ENCODE assay signal across 8 cellular contexts in genomic region chr17:7859028-7859427, GRCh38. TPM values are rescaled to one million over a fixed set of nuclear protein-coding genes. Genes with fewer than 3 reads are reported as not detected.
A peak's percentile ranks its signal among the peaks of the same experiment; 100 is the strongest.
DNase-seq lines count a peak whose midpoint lies in the region; ATAC-seq and TF ChIP-seq lines count a peak whose summit lies in the region.

No MANE protein-coding gene starts in this region.

- H3K79me2 ChIP-seq in PC-3 (ENCODE audit: low read length) = peaks cover 50% of the 10 kb centered on the region

- no peak overlapping the region for H3K4me3 Mint-ChIP-seq in glutamatergic neuron (ENCODE audit: unreplicated experiment)

- no peak for DNase-seq in GM12864 (ENCODE audit: low read depth)
- DNase-seq in PC-3 = no peak
- DNase-seq in glutamatergic neuron = no peak
- DNase-seq in retinal pigment epithelial cell (ENCODE audit: low read depth) = no peak
- no peak for DNase-seq in NCI-H69 (lab: John Stamatoyannopoulos, UW)
- no peak for DNase-seq in stimulated activated CD4-positive, alpha-beta T cell treated with anti-CD3 and anti-CD28 coated beads, Interleukin-12 subunit alpha, Interleukin-12 subunit beta, amount 100 ng/mL, for 4 hours

- no peaks in the 10 kb centered on the region for H3K36me3 Mint-ChIP-seq in glutamatergic neuron (ENCODE audit: unreplicated experiment)

- no peaks in the 10 kb centered on the region for H4K20me1 ChIP-seq in PC-3 (ENCODE audit: low read length)

- H3K9me3 ChIP-seq in PC-3 (ENCODE audit: low read length) = no peaks in the 10 kb centered on the region

- H3K9ac ChIP-seq in PC-3 (ENCODE audit: low read length) = peak overlapping the region; percentile 94

- peaks cover 14% of the 10 kb centered on the region for H3K4me1 Mint-ChIP-seq in glutamatergic neuron (ENCODE audit: low read depth, unreplicated experiment)

- POLR2A ChIA-PET in PC-3 (lab: Charles Lee; ENCODE audit: unreplicated experiment) = no interaction called here

- peaks cover 13% of the 10 kb centered on the region for H3K27me3 Mint-ChIP-seq in glutamatergic neuron (ENCODE audit: unreplicated experiment)

- H3K27me3 ChIP-seq in PC-3 (ENCODE audit: low read length) = no peaks in the 10 kb centered on the region

- no peaks in the 10 kb centered on the region for H3K9me2 ChIP-seq in PC-3 (replicated peaks; ENCODE audit: low read length)

- H3K4me2 ChIP-seq in PC-3 (ENCODE audit: low read length) = peak overlapping the region; percentile 97

- H3K27ac Mint-ChIP-seq in glutamatergic neuron (ENCODE audit: unreplicated experiment) = peak overlapping the region; percentile 44

- H3K36me3 ChIP-seq in PC-3 (ENCODE audit: low read depth, low read length) = no peaks in the 10 kb centered on the region; the same call in 1 of the 2 replicates

- intact Hi-C loops in PC-3 (cut with micrococcal nuclease) = no loop called here

- ATAC-seq in PC-3 (no peak), GM18868 (IDR thresholded peaks at IDR 0.05; ENCODE audit: unreplicated experiment) (no peak), HG02642 (IDR thresholded peaks at IDR 0.05; ENCODE audit: poor library complexity, unreplicated experiment) (no peak)

- peak overlapping the region; percentile 63 for H3K4me3 ChIP-seq in GM12864 (ENCODE audit: low read depth, low read length)
- H3K4me3 ChIP-seq in PC-3 (ENCODE audit: low read length) = peak overlapping the region; percentile 90
- peak overlapping the region; percentile 52 for H3K4me3 ChIP-seq in retinal pigment epithelial cell (ENCODE audit: low read length)

- TF ChIP-seq CTCF in GM12864 (IDR thresholded peaks at IDR 0.05; ENCODE audit: low read depth, low read length, missing control alignments) (no peak), PC-3 (conservative IDR thresholded peaks at IDR 0.05; ENCODE audit: low read depth, low read length) (no peak), glutamatergic neuron (IDR thresholded peaks at IDR 0.05; ENCODE audit: partially characterized antibody, unreplicated experiment) (no peak), retinal pigment epithelial cell (conservative IDR thresholded peaks at IDR 0.05; ENCODE audit: low read depth, low read length) (no peak)

- peaks cover 8% of the 10 kb centered on the region for H3K9me3 Mint-ChIP-seq in glutamatergic neuron (ENCODE audit: unreplicated experiment)

- no TSS peak for BruUV-seq in PC-3 (replicated peaks; lab: Mats Ljungman, UMichigan)

- no peaks in the 10 kb centered on the region for H3F3A ChIP-seq in PC-3 (ENCODE audit: low read length, unreplicated experiment)

- H3K27ac ChIP-seq in PC-3 (ENCODE audit: low read length) = no peak overlapping the region

- H3K4me1 ChIP-seq in PC-3 (ENCODE audit: insufficient read depth, low read length) = peaks cover 21% of the 10 kb centered on the region

- H2AFZ ChIP-seq in PC-3 (ENCODE audit: low read length) = no peak overlapping the region; the same call in 1 of the 2 replicates

- CTCF ChIA-PET in PC-3 (lab: Charles Lee) = no interaction called here

RNA-seq across cellular contexts. Expression of gene CYB5D1, which starts 1.2 kb away (rescaled TPM):
- total RNA-seq in PC-3 (2014; rRNA removed) = 16.7 and 23.1 TPM in 2 replicates
- total RNA-seq in glutamatergic neuron (ENCODE audit: unreplicated experiment) = 9.2 TPM

RNA-seq across cellular contexts. Expression of gene NAA38, which starts 1.7 kb away (rescaled TPM):
- total RNA-seq in PC-3 (2014; rRNA removed) (403 and 409 TPM in 2 replicates), glutamatergic neuron (ENCODE audit: unreplicated experiment) (49.7 TPM)

RNA-seq across cellular contexts. Expression of gene TMEM88, which starts 4.2 kb away (rescaled TPM):
- 1.5 TPM in 1 of 2 replicates, not detected in the other for total RNA-seq in PC-3 (2014; rRNA removed)
- 23.7 TPM for total RNA-seq in glutamatergic neuron (ENCODE audit: unreplicated experiment)

RNA-seq across cellular contexts. Expression of gene KDM6B, which starts 25.0 kb away (rescaled TPM):
- total RNA-seq in PC-3 (2014; rRNA removed) = 3.2 and 158 TPM in 2 replicates
- 191 TPM for total RNA-seq in glutamatergic neuron (ENCODE audit: unreplicated experiment)

RNA-seq across cellular contexts. Expression of gene CHD3, which starts 29.6 kb away (rescaled TPM):
- total RNA-seq in PC-3 (2014; rRNA removed) = 102 and 151 TPM in 2 replicates
- total RNA-seq in glutamatergic neuron (ENCODE audit: unreplicated experiment) = 129 TPM

Comparison
In these comparisons a context has a peak if more than half of its experiments do, and no peak if none do; other contexts are left out.
1. RNA of gene TMEM88, which starts 4.2 kb away (total RNA-seq): 23.7 TPM in glutamatergic neuron (single experiment); 1.5 TPM in PC-3; every median in the first group is over 10 times any median in the second.
2. Peak in every context shown above with its lines, with median percentiles within 50 percentile points of each other: H3K4me3 ChIP-seq.